ENCODE assay signal across 8 cellular contexts in genomic region chr17:67993153-67993997, GRCh38. TPM values are rescaled to one million over a fixed set of nuclear protein-coding genes. Genes with fewer than 3 reads are reported as not detected.
DNase-seq lines count a peak whose midpoint lies in the region; ATAC-seq and TF ChIP-seq lines count a peak whose summit lies in the region.

No MANE protein-coding gene starts in this region.

- H3K4me1 ChIP-seq in endodermal cell (ENCODE audit: control insufficient read depth, insufficient read depth, low read length): peaks cover 4% of the 10 kb centered on the region

- WGBS in endodermal cell (ENCODE audit: insufficient coverage in 1 of 2, insufficient read length in 1 of 2), 2 experiments: 0% methylated on average over 32 to 144 of the region's 144 CpGs

- H3K27me3 Mint-ChIP-seq in CD14-positive monocyte (ENCODE audit: low read depth in 3 of 3) (peaks cover 36 to 42% (median 40%) of the 10 kb centered on the region in 3 donors), endodermal cell (ENCODE audit: insufficient read depth) (peaks cover 33% of the 10 kb centered on the region), mesothelial cell of epicardium (ENCODE audit: low read depth) (peaks cover 17% of the 10 kb centered on the region)

- intact Hi-C loops in CD14-positive monocyte (cut with micrococcal nuclease): loop anchor here in 1 of 2 donors (10.0 kb wide), 1 partner anchor 1689 kb away; the partner anchor contains the start of gene PRKCA

- H3K9me3 ChIP-seq in endodermal cell (ENCODE audit: control insufficient read depth, low read length): no peaks in the 10 kb centered on the region

- H3K27ac Mint-ChIP-seq in CD14-positive monocyte (peak overlapping the region; percentile 79 to 92 (median 91)), endodermal cell (peak overlapping the region; percentile 94), mesothelial cell of epicardium (peak overlapping the region; percentile 90)

- no peak for TF ChIP-seq CTCF in CD14-positive monocyte (IDR thresholded peaks at IDR 0.05)
- TF ChIP-seq CTCF in endodermal cell (conservative IDR thresholded peaks at IDR 0.05): no peak
- no peak for TF ChIP-seq CTCF in mesothelial cell of epicardium (IDR thresholded peaks at IDR 0.05; ENCODE audit: unreplicated experiment)

- peaks cover 25% of the 10 kb centered on the region for H3K27me3 ChIP-seq in endodermal cell (ENCODE audit: control insufficient read depth, insufficient read depth, low read length, poor library complexity, severe bottlenecking)

- H3K4me3 Mint-ChIP-seq in CD14-positive monocyte (peak overlapping the region; percentile 95 to 97), endodermal cell (peak overlapping the region; percentile 88), mesothelial cell of epicardium (peak overlapping the region; percentile 89)

- peak; percentile 85 for ATAC-seq in GM19328 (IDR thresholded peaks at IDR 0.05; ENCODE audit: unreplicated experiment)
- peak; percentile 66 for ATAC-seq in HG03457 (IDR thresholded peaks at IDR 0.05; ENCODE audit: unreplicated experiment)

- H3K4me3 ChIP-seq in endodermal cell (ENCODE audit: low read length): peak overlapping the region; percentile 82

- H3K9me3 Mint-ChIP-seq in CD14-positive monocyte (peaks cover 0 to 14% (median 11%) of the 10 kb centered on the region in 7 donors), endodermal cell (no peaks in the 10 kb centered on the region), mesothelial cell of epicardium (no peaks in the 10 kb centered on the region)

- H3K9ac ChIP-seq in endodermal cell (ENCODE audit: extremely low read depth, low read length, poor library complexity, severe bottlenecking): peak overlapping the region; percentile 69

- peak overlapping the region; percentile 71 for H3K27ac ChIP-seq in endodermal cell (ENCODE audit: low read depth, low read length)

- H3K36me3 ChIP-seq in endodermal cell (ENCODE audit: control insufficient read depth, insufficient read depth, low read length): no peaks in the 10 kb centered on the region

- DNase-seq in CD14-positive monocyte (ENCODE audit: low spot score) (peak; percentile 68), NCI-H82 treated with DMSO at 0.1 percent for 48 hours (lab: John Stamatoyannopoulos, UW; ENCODE audit: unreplicated experiment) (peak; percentile 28), endodermal cell (peak; percentile 94), mesothelial cell of epicardium (ENCODE audit: low spot score in 2 of 2, unreplicated experiment in 2 of 2) (peak; percentile 79 to 89)
- peak; percentile 38 to 70 (median 65) for DNase-seq in activated CD8-positive, alpha-beta memory T cell treated with anti-CD3 and anti-CD28 coated beads for 48 hours (ENCODE audit: low read depth in 2 of 3, low spot score in 2 of 3)
- peak; percentile 47 for DNase-seq in stimulated activated CD8-positive, alpha-beta memory T cell treated with anti-CD3 and anti-CD28 coated beads, Interleukin-15, amount 100 ng/mL, for 24 hours (ENCODE audit: low read depth)

- H3K4me1 Mint-ChIP-seq in CD14-positive monocyte (peaks cover 39% of the 10 kb centered on the region), endodermal cell (peaks cover 24% of the 10 kb centered on the region), mesothelial cell of epicardium (peaks cover 27% of the 10 kb centered on the region)

- H3K36me3 Mint-ChIP-seq in CD14-positive monocyte: peaks cover 3 to 4% of the 10 kb centered on the region in 2 donors
- H3K36me3 Mint-ChIP-seq in endodermal cell (ENCODE audit: low read depth): peaks cover 2% of the 10 kb centered on the region
- no peaks in the 10 kb centered on the region for H3K36me3 Mint-ChIP-seq in mesothelial cell of epicardium

RNA-seq across cellular contexts. Expression of gene C17orf58, which starts 2.9 kb away (rescaled TPM):
- polyA plus RNA-seq in CD14-positive monocyte: 1 to 10 TPM; 4.0 to 6.7 TPM
- total RNA-seq in endodermal cell (10 to 100 TPM; 14.0 to 14.1 TPM), mesothelial cell of epicardium (5.6 to 6.6 TPM (median 6.5 TPM) in 3 replicates)
- 24.2 TPM for polyA plus RNA-seq in endodermal cell (2013, experiment 1 of 2)
- 20.7 TPM for polyA plus RNA-seq in endodermal cell (2013, experiment 2 of 2)

RNA-seq across cellular contexts. Expression of gene KPNA2, which starts 42.2 kb away (rescaled TPM):
- polyA plus RNA-seq in CD14-positive monocyte: 10 to 100 TPM; 23.2 TPM
- total RNA-seq in endodermal cell (100 to 1,000 TPM; 248 to 310 TPM), mesothelial cell of epicardium (99.8 to 101 TPM (median 100 TPM) in 3 replicates)
- 444 TPM for polyA plus RNA-seq in endodermal cell (2013, experiment 1 of 2)
- polyA plus RNA-seq in endodermal cell (2013, experiment 2 of 2): 412 TPM

Comparison
In these comparisons a context has a peak if more than half of its experiments do, and no peak if none do; other contexts are left out.
1. Peak in every context shown above with its lines: DNase-seq, ATAC-seq, H3K4me3 ChIP-seq and H3K27ac ChIP-seq.
2. DNase-seq: peak in every context shown above with its lines; median percentile 94 in endodermal cell; 84 in mesothelial cell of epicardium; 68 in CD14-positive monocyte; 65 in activated CD8-positive, alpha-beta memory T cell treated with anti-CD3 and anti-CD28 coated beads for 48 hours; 47 in stimulated activated CD8-positive, alpha-beta memory T cell treated with anti-CD3 and anti-CD28 coated beads, Interleukin-15, amount 100 ng/mL, for 24 hours; 28 in NCI-H82 treated with DMSO at 0.1 percent for 48 hours.